ENCODE assay signal across 9 cellular contexts in the genomic region with DNA sequence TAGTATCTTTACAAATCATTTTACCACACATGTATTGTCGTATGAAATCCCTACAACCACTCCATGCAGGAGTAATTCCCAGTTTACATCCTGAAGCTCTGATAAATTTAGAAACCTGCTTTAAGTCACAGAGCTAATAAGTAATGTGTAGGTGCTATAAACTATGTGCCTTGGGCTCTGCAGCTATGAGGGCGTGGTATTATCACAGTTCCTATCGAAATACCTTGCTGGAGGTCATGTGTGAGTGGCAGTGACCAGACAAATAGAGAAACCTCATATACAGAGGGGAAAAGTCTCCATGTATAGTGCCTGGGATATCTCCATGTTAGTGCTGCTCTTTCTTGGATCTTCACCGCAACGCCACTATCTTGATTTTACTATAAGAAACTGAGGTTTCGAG. TPM values are rescaled to one million over a fixed set of nuclear protein-coding genes. Genes with fewer than 3 reads are reported as not detected.
DNase-seq lines count a peak whose midpoint lies in the region; ATAC-seq and TF ChIP-seq lines count a peak whose summit lies in the region.
"Had no signal": no experiment of that assay in that cellular context is flagged by ENCODE, and none has a peak within 500 bp of the region (broad histone marks: within the 10 kb centered on the region; RNA-seq: fewer than 3 reads in every experiment).

No MANE protein-coding gene starts in this region.

- peaks cover 2 to 18% (median 8%) of the 10 kb centered on the region in 3 donors for H3K36me3 Mint-ChIP-seq in CD8-positive, alpha-beta memory T cell
- H3K36me3 Mint-ChIP-seq in endothelial cell (ENCODE audit: low read depth, unreplicated experiment): no peaks in the 10 kb centered on the region
- H3K36me3 Mint-ChIP-seq in progenitor cell of endocrine pancreas (ENCODE audit: insufficient read depth): no peaks in the 10 kb centered on the region

- no peak for DNase-seq in CD8-positive, alpha-beta memory T cell
- DNase-seq in Panc1 (ENCODE audit: low read depth, low spot score) (no peak), endothelial cell (ENCODE audit: low spot score) (no peak), progenitor cell of endocrine pancreas (ENCODE audit: low spot score, unreplicated experiment) (no peak), HCEC 1CT (no peak), NCI-H2227 treated with DMSO at 0.1 percent for 48 hours (lab: John Stamatoyannopoulos, UW) (no peak), NCI-H69 (lab: John Stamatoyannopoulos, UW) (no peak)
- DNase-seq: activated CD4-positive, alpha-beta T cell treated with anti-CD3 and anti-CD28 coated beads for 1 hour had no signal

- peak overlapping the region; percentile 92 to 100 (median 98) for H3K27ac Mint-ChIP-seq in CD8-positive, alpha-beta memory T cell
- H3K27ac Mint-ChIP-seq in endothelial cell (ENCODE audit: unreplicated experiment) (peak overlapping the region; percentile 100), progenitor cell of endocrine pancreas (no peak overlapping the region)

- peaks cover 13 to 16% of the 10 kb centered on the region in 2 donors for H3K27me3 Mint-ChIP-seq in CD8-positive, alpha-beta memory T cell
- peaks cover 15% of the 10 kb centered on the region for H3K27me3 Mint-ChIP-seq in endothelial cell (ENCODE audit: unreplicated experiment)
- H3K27me3 Mint-ChIP-seq in progenitor cell of endocrine pancreas: peaks cover 15% of the 10 kb centered on the region

- no peaks in the 10 kb centered on the region for H3K27me3 ChIP-seq in CD8-positive, alpha-beta memory T cell (ENCODE audit: insufficient read depth, low read length, poor library complexity, severe bottlenecking)
- H3K27me3 ChIP-seq in Panc1 (ENCODE audit: control insufficient read depth, insufficient read depth, low read length): no peaks in the 10 kb centered on the region

- intact Hi-C loops in Panc1 (cut with micrococcal nuclease; ENCODE audit: unreplicated experiment): no loop called here

- peaks cover 39 to 48% (median 46%) of the 10 kb centered on the region in 3 donors for H3K4me1 Mint-ChIP-seq in CD8-positive, alpha-beta memory T cell
- H3K4me1 Mint-ChIP-seq in endothelial cell (ENCODE audit: unreplicated experiment) (peaks cover 21% of the 10 kb centered on the region), progenitor cell of endocrine pancreas (ENCODE audit: low read depth) (peaks cover 12% of the 10 kb centered on the region)

- peak overlapping the region; percentile 97 for H3K27ac ChIP-seq in CD8-positive, alpha-beta memory T cell (ENCODE audit: low read depth, low read length)
- peak overlapping the region; percentile 97 for H3K27ac ChIP-seq in Panc1 (ENCODE audit: low read length)

- no peak for ATAC-seq in Panc1
- ATAC-seq in HG02938 (IDR thresholded peaks at IDR 0.05; ENCODE audit: unreplicated experiment): no peak

- H3K4me1 ChIP-seq in CD8-positive, alpha-beta memory T cell (ENCODE audit: insufficient read depth, low read length): peaks cover 40% of the 10 kb centered on the region
- H3K4me1 ChIP-seq in Panc1 (ENCODE audit: control insufficient read depth, insufficient read depth, low read length): peaks cover 18% of the 10 kb centered on the region

- POLR2A ChIA-PET in CD8-positive, alpha-beta memory T cell (lab: Charles Lee): interaction anchor here (0.7 to 3.4 kb wide), 4 partner anchors 84 to 175 kb away, joined by 3 to 20 read pairs (median 12); partner anchors contain the start of genes RAB21, THAP2, TMEM19 and ZFC3H1
- POLR2A ChIA-PET in Panc1 (lab: Charles Lee): no interaction called here

- CTCF ChIA-PET in CD8-positive, alpha-beta memory T cell (lab: Charles Lee): interaction anchor here (0.7 to 2.5 kb wide), 6 partner anchors 9 to 175 kb away, joined by 3 to 8 read pairs (median 5); partner anchors contain the start of genes RAB21, THAP2, TMEM19 and ZFC3H1
- CTCF ChIA-PET in Panc1 (lab: Charles Lee): no interaction called here

- peaks cover 0 to 3% (median 0%) of the 10 kb centered on the region in 5 donors for H3K9me3 Mint-ChIP-seq in CD8-positive, alpha-beta memory T cell
- H3K9me3 Mint-ChIP-seq in endothelial cell (ENCODE audit: unreplicated experiment): no peaks in the 10 kb centered on the region
- H3K9me3 Mint-ChIP-seq in progenitor cell of endocrine pancreas (ENCODE audit: low read depth): no peaks in the 10 kb centered on the region

- no peaks in the 10 kb centered on the region for H3K9me3 ChIP-seq in CD8-positive, alpha-beta memory T cell (ENCODE audit: low read length)
- no peaks in the 10 kb centered on the region for H3K9me3 ChIP-seq in Panc1 (ENCODE audit: control insufficient read depth, insufficient read depth, low read depth, low read length)

- no TSS peak for BruUV-seq in Panc1 (replicated peaks; lab: Mats Ljungman, UMichigan)

- TF ChIP-seq CTCF in Panc1 (IDR thresholded peaks at IDR 0.05): no peak
- no peak for TF ChIP-seq CTCF in endothelial cell (IDR thresholded peaks at IDR 0.05; ENCODE audit: unreplicated experiment)
- TF ChIP-seq CTCF in progenitor cell of endocrine pancreas (IDR thresholded peaks at IDR 0.05; ENCODE audit: unreplicated experiment): no peak

- peak overlapping the region; percentile 78 for H3K4me3 ChIP-seq in CD8-positive, alpha-beta memory T cell (ENCODE audit: low read length)
- H3K4me3 ChIP-seq in Panc1 (ENCODE audit: low read depth in 2 of 2, low read length in 2 of 2): peak overlapping the region; percentile 93 to 99; a peak in 3 of 4 replicates

- H3K36me3 ChIP-seq in CD8-positive, alpha-beta memory T cell (ENCODE audit: insufficient read depth, low read length): no peaks in the 10 kb centered on the region
- H3K36me3 ChIP-seq in Panc1 (ENCODE audit: control insufficient read depth, insufficient read depth, low read length): no peaks in the 10 kb centered on the region; the same call in 1 of the 2 replicates

- H3K4me3 Mint-ChIP-seq in CD8-positive, alpha-beta memory T cell: peak overlapping the region; percentile 89 to 93 (median 92)
- H3K4me3 Mint-ChIP-seq in endothelial cell (ENCODE audit: unreplicated experiment): peak overlapping the region; percentile 98
- peak overlapping the region; percentile 84 for H3K4me3 Mint-ChIP-seq in progenitor cell of endocrine pancreas (ENCODE audit: low read depth)

- in situ Hi-C loops in Panc1 (cut with HindIII; ENCODE audit: low pct_unique_long_range_greater_than_20kb, low sequenced_read_pairs): no loop called here

RNA-seq across cellular contexts. Expression of gene TBC1D15, which starts 0.9 kb away (rescaled TPM):
- total RNA-seq in CD8-positive, alpha-beta memory T cell: 10 to 100 TPM; 38.1 to 39.5 TPM
- 36.6 TPM for polyA plus RNA-seq in CD8-positive, alpha-beta memory T cell
- 33.1 TPM for total RNA-seq in Panc1 (2021; ENCODE audit: unreplicated experiment)
- 13.1 TPM for polyA plus RNA-seq in Panc1 (2012; ENCODE audit: insufficient read length)
- total RNA-seq in endothelial cell (ENCODE audit: unreplicated experiment): 37.9 TPM
- 29.1 and 33.2 TPM in 2 replicates for total RNA-seq in progenitor cell of endocrine pancreas
